In genomic region chr22:38202437-38203089, GRCh38 we compare ENCODE assay signal across 8 cellular contexts. TPM values are rescaled to one million over a fixed set of nuclear protein-coding genes. Genes with fewer than 3 reads are reported as not detected.
DNase-seq lines count a peak whose midpoint lies in the region; ATAC-seq and TF ChIP-seq lines count a peak whose summit lies in the region.

No MANE protein-coding gene starts in this region.

- H3K9ac ChIP-seq in ES-I3 (ENCODE audit: low read depth, low read length) (peak overlapping the region; percentile 79), HCT116 (ENCODE audit: low read length) (peak overlapping the region; percentile 94), mucosa of stomach (ENCODE audit: low read length) (peak overlapping the region; percentile 96)

- no peaks in the 10 kb centered on the region for H3K27me3 Mint-ChIP-seq in activated T-cell treated with anti-CD3 and anti-CD28 coated beads, Interleukin-2, amount 50 U/mL, for 24 hours

- H3K9me2 ChIP-seq in HCT116 (ENCODE audit: insufficient read depth), result no peaks in the 10 kb centered on the region

- ATAC-seq in HCT116 (peak; percentile 65), GM19467 (IDR thresholded peaks at IDR 0.05; ENCODE audit: unreplicated experiment) (no peak)

- H4K20me1 ChIP-seq in HCT116 (ENCODE audit: insufficient read depth), result peaks cover 4% of the 10 kb centered on the region; the same call in 1 of the 2 replicates

- H3K36me3 Mint-ChIP-seq in activated T-cell treated with anti-CD3 and anti-CD28 coated beads, Interleukin-2, amount 50 U/mL, for 24 hours (ENCODE audit: low read depth), result peaks cover 4% of the 10 kb centered on the region

- H3K36me3 ChIP-seq in ES-I3 (ENCODE audit: insufficient read depth, low read length) (no peaks in the 10 kb centered on the region), HCT116 (ENCODE audit: control insufficient read depth in 1 of 2, insufficient read depth in 2 of 2, low read length in 2 of 2) (0 out of 4 replicates have a peak, but pooled peaks cover 0 to 3% of the 10 kb centered on the region in 2 experiments), mucosa of stomach (ENCODE audit: control insufficient read depth, insufficient read depth, low read length) (no peaks in the 10 kb centered on the region)

- H3K27ac ChIP-seq in HCT116 (ENCODE audit: low read depth, low read length) (peak overlapping the region; percentile 99), substantia nigra (ENCODE audit: low read depth, low read length, poor library complexity, severe bottlenecking) (peak overlapping the region; percentile 76)

- POLR2A ChIA-PET in HCT116 (lab: Charles Lee), result interaction anchor here (1.0 to 2.0 kb wide), 3 partner anchors 12 to 22 kb away, joined by 3 to 6 read pairs (median 4); no protein-coding TSS in a partner anchor

- peak overlapping the region; percentile 77 for H3K4me2 ChIP-seq in HCT116 (ENCODE audit: low read length)

- intact Hi-C loops in HCT116 (cut with micrococcal nuclease), result no loop called here

- RAD21 ChIA-PET in HCT116 (lab: Charles Lee; ENCODE audit: low non-redundant PET in 1 of 2, low total read pairs in 2 of 2, uncharacterized antibody in 2 of 2, unreplicated experiment in 2 of 2), result interaction anchor here in 1 of 2 experiments (0.6 kb wide), 1 partner anchor 471 kb away, joined by 3 read pairs; no protein-coding TSS in a partner anchor

- TSS peak; percentile 43 for BruUV-seq in HCT116 (replicated peaks; lab: Mats Ljungman, UMichigan)

- TF ChIP-seq RAD21 in HCT116 (IDR thresholded peaks at IDR 0.05; ENCODE audit: low read depth), result no peak

- H3K9me3 ChIP-seq in ES-I3 (ENCODE audit: control insufficient read depth, insufficient read depth, low read length) (no peaks in the 10 kb centered on the region), HCT116 (ENCODE audit: control insufficient read depth in 1 of 2, insufficient read depth in 1 of 2, low read depth in 1 of 2, low read length in 2 of 2) (no peaks in the 10 kb centered on the region), mucosa of stomach (ENCODE audit: control insufficient read depth, low read length) (no peaks in the 10 kb centered on the region)

- peaks cover 47% of the 10 kb centered on the region for H3K79me2 ChIP-seq in HCT116 (ENCODE audit: insufficient read depth, low read length)

- TF ChIP-seq POLR2A in HCT116 (IDR thresholded peaks at IDR 0.05; ENCODE audit: borderline replicate concordance, extremely low read depth, insufficient read depth, insufficient read length), result no peak
- peak; percentile 34 for TF ChIP-seq POLR2A in erythroblast (IDR thresholded peaks at IDR 0.05; ENCODE audit: low read length)

- H3K4me1 ChIP-seq in ES-I3 (ENCODE audit: insufficient read depth, low read length) (no peaks in the 10 kb centered on the region; the same call in 1 of the 2 replicates), HCT116 (ENCODE audit: control insufficient read depth in 1 of 2, insufficient read depth in 2 of 2, low read length in 2 of 2) (peaks cover 12 to 27% of the 10 kb centered on the region in 2 experiments), mucosa of stomach (ENCODE audit: control insufficient read depth, insufficient read depth, low read length) (peaks cover 28% of the 10 kb centered on the region)

- peak overlapping the region; percentile 91 for H3K27ac Mint-ChIP-seq in activated T-cell treated with anti-CD3 and anti-CD28 coated beads, Interleukin-2, amount 50 U/mL, for 24 hours

- peak overlapping the region; percentile 64 to 85 for H3K4me3 ChIP-seq in HCT116 (replicated peaks in 1 of 2; ENCODE audit: low read depth in 1 of 2, low read length in 2 of 2)
- peak overlapping the region; percentile 86 for H3K4me3 ChIP-seq in mucosa of stomach (ENCODE audit: low read length)

- DNase-seq in HCT116 (ENCODE audit: low read depth, low spot score), result no peak
- peak; percentile 34 for DNase-seq in NCI-H460 (ENCODE audit: extremely low read depth, low read depth)
- peak; percentile 69 for DNase-seq in activated T-cell treated with anti-CD3 and anti-CD28 coated beads, Interleukin-2, amount 50 U/mL, for 24 hours
- peak; percentile 87 to 95 for DNase-seq in erythroblast (lab: John Stamatoyannopoulos, UW)
- peak in 34 of 49 donors; percentile 17 to 92 (median 52) for DNase-seq in substantia nigra (lab: John Stamatoyannopoulos, UW)

- H3K9me3 Mint-ChIP-seq in activated T-cell treated with anti-CD3 and anti-CD28 coated beads, Interleukin-2, amount 50 U/mL, for 24 hours, result no peaks in the 10 kb centered on the region

- TF ChIP-seq CTCF in HCT116 (IDR thresholded peaks at IDR 0.05 in 2 of 3, conservative IDR thresholded peaks at IDR 0.05 in 1 of 3; ENCODE audit: borderline replicate concordance in 1 of 3, insufficient read depth in 1 of 3, low read depth in 2 of 3, low read length in 2 of 3), result no peak

- H3K27me3 ChIP-seq in HCT116 (ENCODE audit: insufficient read depth, low read length), result no peaks in the 10 kb centered on the region
- H3K27me3 ChIP-seq in mucosa of stomach (ENCODE audit: control insufficient read depth, insufficient read depth, low read length), result no peaks in the 10 kb centered on the region

- peaks cover 39% of the 10 kb centered on the region for H3K4me1 Mint-ChIP-seq in activated T-cell treated with anti-CD3 and anti-CD28 coated beads, Interleukin-2, amount 50 U/mL, for 24 hours (ENCODE audit: low read depth)

- peak overlapping the region; percentile 85 for H3K4me3 Mint-ChIP-seq in activated T-cell treated with anti-CD3 and anti-CD28 coated beads, Interleukin-2, amount 50 U/mL, for 24 hours

- CTCF ChIA-PET in HCT116 (lab: Charles Lee), result interaction anchor here (1.0 kb wide), 1 partner anchor 88 kb away, joined by 3 read pairs; no protein-coding TSS in a partner anchor

- no peak overlapping the region for H2AFZ ChIP-seq in HCT116 (ENCODE audit: low read depth, low read length, poor library complexity, severe bottlenecking)

TF ChIP-seq in HCT116, 20 proteins besides CTCF, POLR2A, EP300 and RAD21:
- peak; percentile 64 for TF ChIP-seq EGR1 (IDR thresholded peaks at IDR 0.05; ENCODE audit: low read depth)
- peak; percentile 79 for TF ChIP-seq MAX (IDR thresholded peaks at IDR 0.05)
- peak; percentile 50; the same call in 1 of the 2 replicates for TF ChIP-seq ZFX (IDR thresholded peaks at IDR 0.05)
- no peak for TF ChIP-seq YY1 (IDR thresholded peaks at IDR 0.05; ENCODE audit: extremely low read depth, insufficient replicate concordance, low read depth, low read length)
- TF ChIP-seq SRF (IDR thresholded peaks at IDR 0.05; ENCODE audit: low read depth), result no peak
- TF ChIP-seq SIN3A (IDR thresholded peaks at IDR 0.05; ENCODE audit: low read depth), result peak; percentile 25
- no peak for TF ChIP-seq SP1 (IDR thresholded peaks at IDR 0.05; ENCODE audit: low read depth)
- TF ChIP-seq FOSL1 (IDR thresholded peaks at IDR 0.05; ENCODE audit: low read depth), result no peak
- no peak for TF ChIP-seq ZNF274 (IDR thresholded peaks at IDR 0.05; ENCODE audit: low read depth, low read length)

RNA-seq across cellular contexts. Expression of gene MAFF, which starts 0.8 kb away (rescaled TPM):
- total RNA-seq in HCT116 (2021; ENCODE audit: unreplicated experiment), result 26.0 TPM
- polyA plus RNA-seq in HCT116 (2012), result 19.6 and 30.2 TPM in 2 replicates
- total RNA-seq in NCI-H460 (2014; rRNA removed; shearing (Covaris generic)), result 10.7 and 12.4 TPM in 2 replicates
- polyA plus RNA-seq in NCI-H460 (2014; cell fraction: nucleus; rRNA removed), result 9.1 and 21.3 TPM in 2 replicates

RNA-seq across cellular contexts. Expression of gene PLA2G6, which starts 20.9 kb away (rescaled TPM):
- 36.0 TPM for total RNA-seq in HCT116 (2021; ENCODE audit: unreplicated experiment)
- polyA plus RNA-seq in HCT116 (2012), result 24.8 and 27.6 TPM in 2 replicates
- total RNA-seq in NCI-H460 (2014; rRNA removed; shearing (Covaris generic)), result 6.8 and 7.5 TPM in 2 replicates
- polyA plus RNA-seq in NCI-H460 (2014; cell fraction: nucleus; rRNA removed), result 22.0 and 40.9 TPM in 2 replicates
